In the genomic region with DNA sequence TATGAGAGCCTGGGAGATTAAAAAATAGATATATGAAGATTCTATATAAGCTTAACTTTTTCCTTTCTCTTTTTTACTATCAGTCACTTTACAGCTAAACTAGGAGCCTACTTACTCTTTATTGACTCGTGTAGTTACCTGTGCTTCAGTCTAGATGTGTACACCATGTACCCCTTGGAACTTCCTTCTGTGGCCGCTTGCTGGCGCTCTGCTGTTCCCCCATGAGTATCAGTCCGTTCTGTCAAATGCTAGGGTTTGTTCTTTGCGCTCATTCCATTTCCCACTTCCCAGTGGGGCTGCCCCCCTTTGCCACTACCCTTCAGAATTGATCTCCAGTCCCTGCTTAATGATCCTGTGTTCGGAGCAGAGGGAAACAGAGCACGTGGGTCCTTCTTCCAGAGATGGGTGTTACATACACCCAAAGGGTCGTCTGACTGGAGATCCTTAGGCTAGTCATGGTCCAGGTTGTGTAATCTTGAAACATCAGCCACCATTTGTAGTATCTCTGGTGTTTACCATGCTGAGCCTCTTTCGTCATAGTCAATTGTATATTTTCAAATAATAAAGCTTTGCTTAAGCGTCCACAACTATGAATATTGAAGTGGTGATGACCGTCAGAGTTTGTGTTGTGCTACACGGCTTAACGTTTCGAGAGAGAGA, we compare ENCODE assay signal across 20 cellular contexts.
"Had no signal": no experiment of that assay in that cellular context is flagged by ENCODE, and none has a peak within 500 bp of the region (broad histone marks: within the 10 kb centered on the region; RNA-seq: fewer than 3 reads in every experiment).

No MANE protein-coding gene starts in this region.

- H3K4me2 ChIP-seq: smooth muscle cell had no signal

- FAIRE-seq: frontal cortex had no signal

- H3K27ac ChIP-seq: adrenal gland, WERI-Rb-1 had no signal

- H3K4me1 ChIP-seq: adrenal gland had no signal

- ATAC-seq: SK-N-SH treated with all-trans-retinoic acid at 6 μM for 48 hours; stimulated activated naive B cell treated with anti-CD40 and anti-IgM and Interleukin-4, amounts not matched to agents 10 μg/mL and 1 μg/mL and 100 μg/mL, for 72 hours had no signal

- H3K27me3 ChIP-seq: adrenal gland, ascending aorta, sigmoid colon had no signal

- H3K36me3 ChIP-seq: adrenal gland, ascending aorta, sigmoid colon, WERI-Rb-1 had no signal

- DNase-seq: activated CD4-positive, alpha-beta T cell treated with anti-CD3 and anti-CD28 coated beads for 1 hour; activated CD8-positive, alpha-beta memory T cell treated with anti-CD3 and anti-CD28 coated beads for 24 hours; activated CD8-positive, alpha-beta memory T cell treated with anti-CD3 and anti-CD28 coated beads, Interleukin-2, amount 50 U/mL, for 4 hours; activated naive CD4-positive, alpha-beta T cell; activated T-cell treated with anti-CD3 and anti-CD28 coated beads, Interleukin-2, amount 50 U/mL, for 24 hours; adrenal gland; effector CD4-positive, alpha-beta T cell; glutamatergic neuron; hippocampal formation; occipital lobe; posterior cingulate gyrus; sigmoid colon; stimulated activated CD4-positive, alpha-beta T cell treated with anti-CD3 and anti-CD28 coated beads, Interleukin-15, amount 100 ng/mL, for 24 hours; stimulated activated naive B cell treated with anti-CD40 and anti-IgM and Interleukin-4, amounts not matched to agents 10 μg/mL and 1 μg/mL and 100 μg/mL, for 72 hours; trophoblast cell; WERI-Rb-1 had no signal

- H3K9me3 ChIP-seq: adrenal gland, ascending aorta, sigmoid colon had no signal

- H3K4me3 ChIP-seq: adrenal gland, ascending aorta, sigmoid colon, smooth muscle cell had no signal
